In the genomic region with DNA sequence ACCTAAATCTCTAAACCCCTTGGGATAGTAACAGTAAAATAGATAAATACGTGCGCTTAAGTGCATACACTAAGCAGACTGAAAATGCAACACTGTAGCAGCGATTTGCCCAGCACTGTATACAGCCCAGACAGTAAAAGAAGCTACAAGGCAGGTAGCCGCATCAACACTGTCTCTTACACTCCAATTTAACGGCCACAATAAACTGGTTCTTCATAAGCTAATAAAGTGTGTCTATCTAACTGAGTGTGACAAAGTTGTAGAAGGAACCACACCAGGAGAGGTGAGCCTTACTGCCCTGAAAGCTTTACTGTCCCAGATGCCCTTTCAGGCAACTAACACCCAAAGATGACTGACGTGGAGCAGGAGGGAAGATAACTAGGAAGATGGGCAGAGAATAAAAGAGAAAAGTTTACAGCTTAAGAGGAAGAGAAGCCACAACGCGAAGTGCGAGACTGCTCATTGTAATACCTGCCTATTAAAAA, we compare ENCODE assay signal across 8 cellular contexts. TPM values are rescaled to one million over a fixed set of nuclear protein-coding genes. Genes with fewer than 3 reads are reported as not detected.
DNase-seq lines count a peak whose midpoint lies in the region; ATAC-seq and TF ChIP-seq lines count a peak whose summit lies in the region.

No MANE protein-coding gene starts in this region.

- H3K36me3 ChIP-seq in CD8-positive, alpha-beta T cell (ENCODE audit: insufficient read depth, low read length), result no peaks in the 10 kb centered on the region
- H3K36me3 ChIP-seq in HUES64 (ENCODE audit: insufficient read depth, low read length) (peaks cover 9% of the 10 kb centered on the region; the same call in 1 of the 2 replicates), neural cell (ENCODE audit: insufficient read depth, low read length) (no peaks in the 10 kb centered on the region)

- H3K9ac ChIP-seq in HUES64 (ENCODE audit: low read depth, low read length), result peak overlapping the region; percentile 94
- peak overlapping the region; percentile 97 for H3K9ac ChIP-seq in neural cell (ENCODE audit: low read length)

- intact Hi-C loops in CD8-positive, alpha-beta T cell (cut with DNase I, micrococcal nuclease), result loop anchor here in 1 of 2 experiments (2.0 kb wide), 1 partner anchor 894 kb away; a partner anchor contains a TSS
- intact Hi-C loops in dendritic cell treated with granulocyte-macrophage colony-stimulating factor and Interleukin-4, amounts not matched to agents 40 ng/mL and 50 ng/mL, for 4 days (cut with micrococcal nuclease), result no loop called here

- H3K36me3 Mint-ChIP-seq in CD8-positive, alpha-beta T cell, result peaks cover 23% of the 10 kb centered on the region
- peaks cover 56% of the 10 kb centered on the region for H3K36me3 Mint-ChIP-seq in dendritic cell treated with granulocyte-macrophage colony-stimulating factor and Interleukin-4, amounts not matched to agents 40 ng/mL and 50 ng/mL, for 4 days (ENCODE audit: low read depth)

- peaks cover 51% of the 10 kb centered on the region for H3K4me1 Mint-ChIP-seq in CD8-positive, alpha-beta T cell (ENCODE audit: low read depth)
- peaks cover 65% of the 10 kb centered on the region for H3K4me1 Mint-ChIP-seq in dendritic cell treated with granulocyte-macrophage colony-stimulating factor and Interleukin-4, amounts not matched to agents 40 ng/mL and 50 ng/mL, for 4 days (ENCODE audit: low read depth)

- no peak for ATAC-seq in CD8-positive, alpha-beta T cell
- ATAC-seq in activated CD4-positive, CD25-positive, alpha-beta regulatory T cell treated with anti-CD3 and anti-CD28 coated beads, Interleukin-2, amount 50 U/mL, for 24 hours, result no peak

- no peak for TF ChIP-seq EP300 in neural cell (conservative IDR thresholded peaks at IDR 0.05; ENCODE audit: poor library complexity, severe bottlenecking)

- H3K27ac ChIP-seq in CD8-positive, alpha-beta T cell (ENCODE audit: low read depth, low read length), result peak overlapping the region; percentile 100
- H3K27ac ChIP-seq in HUES64 (ENCODE audit: low read depth, low read length), result peak overlapping the region; percentile 91; the same call in 1 of the 2 replicates
- H3K27ac ChIP-seq in neural cell (ENCODE audit: low read length), result peak overlapping the region; percentile 99

- 48% methylated on average over 8 of the region's 9 CpGs for WGBS in HUES64

- H3K27me3 Mint-ChIP-seq in CD8-positive, alpha-beta T cell (ENCODE audit: low read depth), result peaks cover 2% of the 10 kb centered on the region
- no peaks in the 10 kb centered on the region for H3K27me3 Mint-ChIP-seq in dendritic cell treated with granulocyte-macrophage colony-stimulating factor and Interleukin-4, amounts not matched to agents 40 ng/mL and 50 ng/mL, for 4 days

- TF ChIP-seq RAD21 in neural cell (conservative IDR thresholded peaks at IDR 0.05), result no peak

- no peaks in the 10 kb centered on the region for H3K9me2 ChIP-seq in neural cell (ENCODE audit: insufficient read depth, low read length)

- peak overlapping the region; percentile 99 for H3K4me3 ChIP-seq in CD8-positive, alpha-beta T cell (ENCODE audit: low read depth, low read length)
- H3K4me3 ChIP-seq in HUES64 (ENCODE audit: low read length) (peak overlapping the region; percentile 97), neural cell (ENCODE audit: low read length) (peak overlapping the region; percentile 94)

- peaks cover 32% of the 10 kb centered on the region for H3K79me2 ChIP-seq in neural cell (replicated peaks; ENCODE audit: insufficient read depth, low read length)

- H3K4me2 ChIP-seq in neural cell (ENCODE audit: low read length), result peak overlapping the region; percentile 97

- H3K4me1 ChIP-seq in CD8-positive, alpha-beta T cell (ENCODE audit: insufficient read depth, low read length), result peaks cover 37% of the 10 kb centered on the region
- 0 out of 2 replicates have a peak, but pooled peaks cover 5% of the 10 kb centered on the region for H3K4me1 ChIP-seq in HUES64 (ENCODE audit: insufficient read depth, low read length)

- H3K27ac Mint-ChIP-seq in CD8-positive, alpha-beta T cell, result peak overlapping the region; percentile 99
- H3K27ac Mint-ChIP-seq in dendritic cell treated with granulocyte-macrophage colony-stimulating factor and Interleukin-4, amounts not matched to agents 40 ng/mL and 50 ng/mL, for 4 days, result peak overlapping the region; percentile 95

- TF ChIP-seq CTCF in CD8-positive, alpha-beta T cell (IDR thresholded peaks at IDR 0.05), result no peak
- no peak for TF ChIP-seq CTCF in neural cell (IDR thresholded peaks at IDR 0.05; ENCODE audit: poor library complexity, severe bottlenecking)

- CTCF ChIA-PET in CD8-positive, alpha-beta T cell (lab: Charles Lee), result interaction anchor here (1.3 to 3.8 kb wide), 4 partner anchors 17 to 76 kb away, joined by 3 to 32 read pairs (median 7); a partner anchor contains a TSS

- no peaks in the 10 kb centered on the region for H3K9me3 ChIP-seq in CD8-positive, alpha-beta T cell (ENCODE audit: low read length)
- H3K9me3 ChIP-seq in HUES64 (ENCODE audit: insufficient read depth, low read depth, low read length), result no peaks in the 10 kb centered on the region
- no peaks in the 10 kb centered on the region for H3K9me3 ChIP-seq in neural cell (ENCODE audit: low read length)

- peak overlapping the region; percentile 63 for H2AFZ ChIP-seq in neural cell (ENCODE audit: low read depth, low read length)

- H3K27me3 ChIP-seq in CD8-positive, alpha-beta T cell (ENCODE audit: insufficient read depth, low read length), result no peaks in the 10 kb centered on the region
- no peaks in the 10 kb centered on the region for H3K27me3 ChIP-seq in HUES64 (ENCODE audit: insufficient read depth, low read length)
- H3K27me3 ChIP-seq in neural cell (ENCODE audit: insufficient read depth, low read depth, low read length), result no peaks in the 10 kb centered on the region

- POLR2A ChIA-PET in CD8-positive, alpha-beta T cell (lab: Charles Lee), result interaction anchor here (1.2 to 3.4 kb wide), 6 partner anchors 10 to 81 kb away, joined by 4 to 37 read pairs (median 8); a partner anchor contains a TSS

- no peaks in the 10 kb centered on the region for H3K9me3 Mint-ChIP-seq in CD8-positive, alpha-beta T cell
- no peaks in the 10 kb centered on the region for H3K9me3 Mint-ChIP-seq in dendritic cell treated with granulocyte-macrophage colony-stimulating factor and Interleukin-4, amounts not matched to agents 40 ng/mL and 50 ng/mL, for 4 days

- H3K4me3 Mint-ChIP-seq in CD8-positive, alpha-beta T cell, result peak overlapping the region; percentile 99
- H3K4me3 Mint-ChIP-seq in dendritic cell treated with granulocyte-macrophage colony-stimulating factor and Interleukin-4, amounts not matched to agents 40 ng/mL and 50 ng/mL, for 4 days, result peak overlapping the region; percentile 95

- no peak for DNase-seq in CD8-positive, alpha-beta T cell
- DNase-seq in EL (no peak), D341Med (ENCODE audit: low spot score) (no peak), GF-D8 (lab: John Stamatoyannopoulos, UW) (no peak)

- H4K20me1 ChIP-seq in neural cell (ENCODE audit: insufficient read depth), result no peaks in the 10 kb centered on the region

- no peaks in the 10 kb centered on the region for H3F3A ChIP-seq in neural cell (ENCODE audit: insufficient read depth, low read length, poor library complexity, severe bottlenecking)

TF ChIP-seq in neural cell, 6 proteins besides CTCF, POLR2A, EP300 and RAD21:
- TF ChIP-seq, protein P1, sequence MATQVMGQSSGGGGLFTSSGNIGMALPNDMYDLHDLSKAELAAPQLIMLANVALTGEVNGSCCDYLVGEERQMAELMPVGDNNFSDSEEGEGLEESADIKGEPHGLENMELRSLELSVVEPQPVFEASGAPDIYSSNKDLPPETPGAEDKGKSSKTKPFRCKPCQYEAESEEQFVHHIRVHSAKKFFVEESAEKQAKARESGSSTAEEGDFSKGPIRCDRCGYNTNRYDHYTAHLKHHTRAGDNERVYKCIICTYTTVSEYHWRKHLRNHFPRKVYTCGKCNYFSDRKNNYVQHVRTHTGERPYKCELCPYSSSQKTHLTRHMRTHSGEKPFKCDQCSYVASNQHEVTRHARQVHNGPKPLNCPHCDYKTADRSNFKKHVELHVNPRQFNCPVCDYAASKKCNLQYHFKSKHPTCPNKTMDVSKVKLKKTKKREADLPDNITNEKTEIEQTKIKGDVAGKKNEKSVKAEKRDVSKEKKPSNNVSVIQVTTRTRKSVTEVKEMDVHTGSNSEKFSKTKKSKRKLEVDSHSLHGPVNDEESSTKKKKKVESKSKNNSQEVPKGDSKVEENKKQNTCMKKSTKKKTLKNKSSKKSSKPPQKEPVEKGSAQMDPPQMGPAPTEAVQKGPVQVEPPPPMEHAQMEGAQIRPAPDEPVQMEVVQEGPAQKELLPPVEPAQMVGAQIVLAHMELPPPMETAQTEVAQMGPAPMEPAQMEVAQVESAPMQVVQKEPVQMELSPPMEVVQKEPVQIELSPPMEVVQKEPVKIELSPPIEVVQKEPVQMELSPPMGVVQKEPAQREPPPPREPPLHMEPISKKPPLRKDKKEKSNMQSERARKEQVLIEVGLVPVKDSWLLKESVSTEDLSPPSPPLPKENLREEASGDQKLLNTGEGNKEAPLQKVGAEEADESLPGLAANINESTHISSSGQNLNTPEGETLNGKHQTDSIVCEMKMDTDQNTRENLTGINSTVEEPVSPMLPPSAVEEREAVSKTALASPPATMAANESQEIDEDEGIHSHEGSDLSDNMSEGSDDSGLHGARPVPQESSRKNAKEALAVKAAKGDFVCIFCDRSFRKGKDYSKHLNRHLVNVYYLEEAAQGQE (IDR thresholded peaks at IDR 0.05; ENCODE audit: borderline replicate concordance), result no peak
- TF ChIP-seq EZH2 (IDR thresholded peaks at IDR 0.05; ENCODE audit: borderline replicate concordance, insufficient read depth, low read length, poor library complexity, severe bottlenecking) (no peak), MXI1 (conservative IDR thresholded peaks at IDR 0.05; ENCODE audit: poor library complexity, severe bottlenecking) (no peak), SMC3 (conservative IDR thresholded peaks at IDR 0.05; ENCODE audit: poor library complexity) (no peak), POLR2AphosphoS5 (IDR thresholded peaks at IDR 0.05) (no peak), TAF1 (IDR thresholded peaks at IDR 0.05; ENCODE audit: low read depth) (no peak)

RNA-seq across cellular contexts. Expression of a gene that starts 0.8 kb away (rescaled TPM):
- total RNA-seq in CD8-positive, alpha-beta T cell, result 10 to 100 TPM; 85.4 to 92.1 TPM
- 31.0 TPM for polyA plus RNA-seq in HUES64 (2013, experiment 1 of 2)
- 28.7 TPM for polyA plus RNA-seq in HUES64 (2013, experiment 2 of 2)
- polyA plus RNA-seq in neural cell, result 33.8 and 34.1 TPM in 2 replicates
- 25.5 and 29.7 TPM in 2 replicates for polyA minus RNA-seq in neural cell

RNA-seq across cellular contexts. Expression of a gene that starts 17.1 kb away (rescaled TPM):
- total RNA-seq in CD8-positive, alpha-beta T cell, result 10 to 100 TPM in 1 of 2 experiments, 1 to 10 TPM in 1; 9.7 to 10.3 TPM
- 5.4 TPM for polyA plus RNA-seq in HUES64 (2013, experiment 1 of 2)
- polyA plus RNA-seq in HUES64 (2013, experiment 2 of 2), result 4.8 TPM
- 18.9 and 24.9 TPM in 2 replicates for polyA plus RNA-seq in neural cell
- polyA minus RNA-seq in neural cell, result 39.2 and 50.4 TPM in 2 replicates
